In the genomic region with DNA sequence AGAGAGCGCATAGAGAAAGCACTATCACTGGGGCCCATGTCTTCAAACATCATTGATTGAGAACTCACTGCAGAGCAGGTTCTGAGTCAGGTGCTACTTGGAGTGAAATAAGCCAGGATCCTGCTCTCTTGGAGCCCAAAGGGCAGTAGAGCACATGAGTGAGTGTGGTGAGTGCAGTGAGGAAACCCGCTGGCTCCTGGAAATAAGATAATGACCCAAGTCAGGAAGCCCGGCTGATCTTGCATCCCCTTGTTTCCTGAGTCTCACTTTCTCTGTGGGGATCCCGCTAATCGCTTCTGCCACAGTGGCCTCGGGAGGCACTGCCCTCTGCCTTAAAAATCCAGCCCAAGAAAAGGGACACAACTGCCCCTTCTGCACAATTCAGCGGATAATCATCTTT, we compare ENCODE assay signal across 29 cellular contexts. TPM values are rescaled to one million over a fixed set of nuclear protein-coding genes. Genes with fewer than 3 reads are reported as not detected.
DNase-seq lines count a peak whose midpoint lies in the region; ATAC-seq, FAIRE-seq and TF ChIP-seq lines count a peak whose summit lies in the region.
"Had no signal": no experiment of that assay in that cellular context is flagged by ENCODE, and none has a peak within 500 bp of the region (broad histone marks: within the 10 kb centered on the region; RNA-seq: fewer than 3 reads in every experiment).

No MANE protein-coding gene starts in this region.

- H4K8ac ChIP-seq in IMR-90 (ENCODE audit: low read depth in 2 of 2, low read length in 2 of 2) = no peak overlapping the region

- intact Hi-C loops in IMR-90 (cut with micrococcal nuclease) = no loop called here

- WGBS in IMR-90 (ENCODE audit: extremely low coverage in 2 of 2, insufficient read length in 1 of 2), 2 experiments = 86% methylated on average over 3 of the region's 7 CpGs; no CpG with 5 or more reads in 1 of the 2 experiments
- WGBS in hepatocyte (ENCODE audit: low lambda C conversion rate, missing lambda C conversion rate) = 80% methylated on average over 7 of the region's 7 CpGs

- H3K23ac ChIP-seq in IMR-90 (ENCODE audit: low read depth, low read length) = peak overlapping the region; percentile 76; the same call in 1 of the 2 replicates

- FAIRE-seq in urothelium cell line (lab: Jason Lieb, UNC) = no peak
- FAIRE-seq: D721Med, GM18507, H54, pancreas, small intestine had no signal

- peaks cover 5% of the 10 kb centered on the region for H3K9me3 ChIP-seq in IMR-90 (ENCODE audit: control insufficient read depth, insufficient read depth, low read length)
- H3K9me3 ChIP-seq in hepatocyte (ENCODE audit: low read depth) = no peaks in the 10 kb centered on the region
- H3K9me3 ChIP-seq: body of pancreas, gastroesophageal sphincter, pancreas, upper lobe of right lung had no signal

- POLR2A ChIA-PET in IMR-90 (lab: Charles Lee; ENCODE audit: unreplicated experiment) = no interaction called here

- H4K20me1 ChIP-seq in IMR-90 (ENCODE audit: insufficient read depth, low read length) (no peaks in the 10 kb centered on the region; the same call in 1 of the 2 replicates), hepatocyte (ENCODE audit: insufficient read depth, poor library complexity, severe bottlenecking) (no peaks in the 10 kb centered on the region)

- H3K36me3 ChIP-seq in IMR-90 (ENCODE audit: control insufficient read depth, insufficient read depth, low read length) (no peaks in the 10 kb centered on the region), hepatocyte (replicated peaks; ENCODE audit: insufficient read depth, low read depth) (no peaks in the 10 kb centered on the region)
- H3K36me3 ChIP-seq: gastroesophageal sphincter, pancreas, upper lobe of right lung had no signal

- peak overlapping the region; percentile 72 for H3K4ac ChIP-seq in IMR-90 (ENCODE audit: low read depth, low read length)

- dilution Hi-C loops in IMR-90 (cut with HindIII; ENCODE audit: low sequenced_read_pairs, unreplicated experiment) = no loop called here

- H3K18ac ChIP-seq in IMR-90 (ENCODE audit: low read depth, low read length) = no peak overlapping the region

- no peak overlapping the region for H2BK5ac ChIP-seq in IMR-90 (ENCODE audit: low read depth, low read length, poor library complexity, severe bottlenecking)

- H3K4me3 ChIP-seq in IMR-90 (ENCODE audit: insufficient read depth, low read depth, low read length) (no peak overlapping the region), hepatocyte (no peak overlapping the region)
- H3K4me3 ChIP-seq: body of pancreas, dorsolateral prefrontal cortex, gastroesophageal sphincter, pancreas, upper lobe of right lung had no signal

- H3K4me1 ChIP-seq in IMR-90 (ENCODE audit: control insufficient read depth, insufficient read depth, low read length) (peaks cover 14% of the 10 kb centered on the region), hepatocyte (ENCODE audit: insufficient read depth) (peaks cover 10% of the 10 kb centered on the region)

- no peak for TF ChIP-seq POLR2A in IMR-90 (IDR thresholded peaks at IDR 0.05; ENCODE audit: low read depth, low read length)

- H3K14ac ChIP-seq in IMR-90 (replicated peaks; ENCODE audit: low read depth, low read length) = 0 out of 2 replicates have a peak overlapping the region, but pooled peaks have one; percentile 41

- no peak overlapping the region for H3K56ac ChIP-seq in IMR-90 (ENCODE audit: extremely low read depth, insufficient read depth, low read length)

- peak overlapping the region; percentile 61 for H2BK20ac ChIP-seq in IMR-90 (ENCODE audit: low read depth, low read length)

- no peak overlapping the region for H4K5ac ChIP-seq in IMR-90 (ENCODE audit: low read depth, low read length)

- H2AK5ac ChIP-seq in IMR-90 (ENCODE audit: low read depth, low read length) = peak overlapping the region; percentile 58

- no peak for TF ChIP-seq RAD21 in IMR-90 (IDR thresholded peaks at IDR 0.05; ENCODE audit: low read length)

- CTCF ChIA-PET in IMR-90 (lab: Yijun Ruan, JAX) = no interaction called here

- H3K27me3 ChIP-seq in IMR-90 (ENCODE audit: control insufficient read depth, insufficient read depth, low read length) = no peaks in the 10 kb centered on the region
- no peaks in the 10 kb centered on the region for H3K27me3 ChIP-seq in hepatocyte
- H3K27me3 ChIP-seq: body of pancreas, gastroesophageal sphincter, pancreas, upper lobe of right lung had no signal

- H2AFZ ChIP-seq in IMR-90 (replicated peaks; ENCODE audit: low read length, poor library complexity) (no peak overlapping the region), hepatocyte (no peak overlapping the region)

- H2BK120ac ChIP-seq in IMR-90 (ENCODE audit: low read depth, low read length) = peak overlapping the region; percentile 62

- DNase-seq in CMK (ENCODE audit: low read depth) = peak; percentile 44
- DNase-seq in IMR-90 = no peak
- peak; percentile 70 for DNase-seq in UCSD-AML1 (lab: John Stamatoyannopoulos, UW; ENCODE audit: unreplicated experiment)
- DNase-seq in hepatocyte (ENCODE audit: low spot score) = peak; percentile 10
- no peak for DNase-seq in urothelium cell line (ENCODE audit: low spot score)
- DNase-seq in Ammon's horn (ENCODE audit: low spot score) = no peak
- no peak for DNase-seq in activated CD8-positive, alpha-beta memory T cell treated with anti-CD3 and anti-CD28 coated beads, Interleukin-2, amount 50 U/mL, for 48 hours
- DNase-seq: activated CD8-positive, alpha-beta T cell treated with anti-CD3 and anti-CD28 coated beads, Interleukin-2, amount 10 ng/mL, durations not matched to agents 7 days and 5 days; activated naive CD4-positive, alpha-beta T cell treated with anti-CD3 and anti-CD28 coated beads, Interleukin-2, amount 10 ng/mL, durations not matched to agents 7 days and 5 days; body of pancreas; cerebellar nuclear complex; dorsolateral prefrontal cortex; hypothalamus; left cardiac atrium; mammary epithelial cell; NCI-H1105; NCI-H187; NCI-H2171; NCI-H510A; nephron progenitor cell; pancreas; small intestine; stimulated activated naive CD4-positive, alpha-beta T cell; upper lobe of right lung had no signal

- no TSS peak for BruUV-seq in IMR-90 (replicated peaks; lab: Mats Ljungman, UMichigan)

- no peaks in the 10 kb centered on the region for H3K9me2 ChIP-seq in hepatocyte (replicated peaks; ENCODE audit: insufficient read depth)

- ATAC-seq in IMR-90 (ENCODE audit: low read depth) (no peak), HG03025 (IDR thresholded peaks at IDR 0.05; ENCODE audit: low FRiP score, unreplicated experiment) (no peak)
- ATAC-seq: activated CD8-positive, alpha-beta T cell treated with anti-CD3 and anti-CD28 coated beads, Interleukin-2, amount 10 ng/mL, durations not matched to agents 7 days and 5 days; body of pancreas; gastroesophageal sphincter; left cardiac atrium; pancreas; upper lobe of right lung had no signal

- H3K4me2 ChIP-seq in IMR-90 (ENCODE audit: low read depth, low read length) (no peak overlapping the region), hepatocyte (no peak overlapping the region)

- H3K9me1 ChIP-seq in IMR-90 (ENCODE audit: insufficient read depth, low read length) = peaks cover 10% of the 10 kb centered on the region

- no peak overlapping the region for H3K9ac ChIP-seq in IMR-90 (ENCODE audit: low read depth, low read length)

- H2AK9ac ChIP-seq in IMR-90 (replicated peaks; ENCODE audit: low read depth, low read length, poor library complexity) = no peak overlapping the region

- no peaks in the 10 kb centered on the region for H3K79me1 ChIP-seq in IMR-90 (ENCODE audit: low read depth in 1 of 2, low read length in 2 of 2)

- in situ Hi-C loops in IMR-90 (cut with MboI; ENCODE audit: low sequenced_read_pairs) = no loop called here

- no peak overlapping the region for H3K27ac ChIP-seq in IMR-90 (ENCODE audit: insufficient read depth, low read length)
- H3K27ac ChIP-seq in hepatocyte = peak overlapping the region; percentile 79
- H3K27ac ChIP-seq: body of pancreas, dorsolateral prefrontal cortex, gastroesophageal sphincter, pancreas, upper lobe of right lung had no signal

- H3K79me2 ChIP-seq in hepatocyte = no peaks in the 10 kb centered on the region

- no peak for TF ChIP-seq CTCF in IMR-90 (conservative IDR thresholded peaks at IDR 0.05; ENCODE audit: low read depth, low read length)
- TF ChIP-seq CTCF in hepatocyte (IDR thresholded peaks at IDR 0.05; ENCODE audit: poor library complexity) = no peak

- peak overlapping the region; percentile 59 for H4K91ac ChIP-seq in IMR-90 (ENCODE audit: insufficient read depth, low read depth, low read length)

- peak overlapping the region; percentile 91 for H2BK15ac ChIP-seq in IMR-90 (ENCODE audit: low read depth, low read length)

TF ChIP-seq in IMR-90, 13 proteins besides CTCF, POLR2A, EP300 and RAD21 (continues in another document):
- TF ChIP-seq SMC3 (IDR thresholded peaks at IDR 0.05; ENCODE audit: low read depth, low read length) (no peak), NFE2L2 (IDR thresholded peaks at IDR 0.05; ENCODE audit: low read depth, low read length) (no peak), RFX5 (IDR thresholded peaks at IDR 0.05; ENCODE audit: low read depth, low read length) (no peak), CHD1 (IDR thresholded peaks at IDR 0.05; ENCODE audit: low read depth, low read length) (no peak), MXI1 (IDR thresholded peaks at IDR 0.05; ENCODE audit: borderline replicate concordance, low read depth, low read length) (no peak), MAZ (IDR thresholded peaks at IDR 0.05; ENCODE audit: borderline replicate concordance, low read depth, low read length) (no peak)

RNA-seq across cellular contexts. Expression of a gene that starts 7.1 kb away (rescaled TPM):
- 27.1 and 46.4 TPM in 2 replicates for total RNA-seq in IMR-90 (2012; rRNA removed)
- polyA plus RNA-seq in IMR-90 (2012; rRNA removed) = 19.1 and 26.4 TPM in 2 replicates
- 3.5 and 6.9 TPM in 2 replicates for polyA plus RNA-seq in IMR-90 (2012; cell fraction: cytosol; rRNA removed)
- 3.2 and 19.8 TPM in 2 replicates for polyA plus RNA-seq in IMR-90 (2012; cell fraction: nucleus; rRNA removed; ENCODE audit: low replicate concordance)
- 84.8 and 85.5 TPM in 2 replicates for total RNA-seq in hepatocyte
- polyA plus RNA-seq in hepatocyte = 73.3 and 85.9 TPM in 2 replicates

RNA-seq across cellular contexts. Expression of a gene that starts 56.1 kb away (rescaled TPM):
- total RNA-seq in IMR-90 (2012; rRNA removed) (0.72 and 0.83 TPM in 2 replicates), hepatocyte (3.1 and 7.6 TPM in 2 replicates)
- polyA plus RNA-seq in IMR-90 (2012; rRNA removed) (1.1 and 1.3 TPM in 2 replicates), hepatocyte (2.3 and 2.4 TPM in 2 replicates)
- polyA plus RNA-seq in IMR-90 (2012; cell fraction: cytosol; rRNA removed) = 0.54 and 1.3 TPM in 2 replicates
- polyA plus RNA-seq in IMR-90 (2012; cell fraction: nucleus; rRNA removed; ENCODE audit: low replicate concordance) = 0.44 and 2.9 TPM in 2 replicates

RNA-seq across cellular contexts. Expression of a gene that starts 56.3 kb away (rescaled TPM):
- total RNA-seq in IMR-90 (2012; rRNA removed) = 11.8 and 15.6 TPM in 2 replicates
- 8.7 and 10.3 TPM in 2 replicates for polyA plus RNA-seq in IMR-90 (2012; rRNA removed)
- polyA plus RNA-seq in IMR-90 (2012; cell fraction: cytosol; rRNA removed) = 2.3 and 3.8 TPM in 2 replicates
- 2.2 and 12.8 TPM in 2 replicates for polyA plus RNA-seq in IMR-90 (2012; cell fraction: nucleus; rRNA removed; ENCODE audit: low replicate concordance)
- 12.8 and 20.2 TPM in 2 replicates for total RNA-seq in hepatocyte
- polyA plus RNA-seq in hepatocyte = 9.9 and 13.8 TPM in 2 replicates

RNA-seq across cellular contexts. Expression of a gene that starts 56.3 kb away (rescaled TPM):
- total RNA-seq in IMR-90 (2012; rRNA removed) = 16.0 and 17.2 TPM in 2 replicates
- 4.2 and 4.7 TPM in 2 replicates for polyA plus RNA-seq in IMR-90 (2012; rRNA removed)
- polyA plus RNA-seq in IMR-90 (2012; cell fraction: cytosol; rRNA removed) = 1.5 and 2.0 TPM in 2 replicates
- polyA plus RNA-seq in IMR-90 (2012; cell fraction: nucleus; rRNA removed; ENCODE audit: low replicate concordance) = 3.0 and 8.7 TPM in 2 replicates
- total RNA-seq in hepatocyte = 13.3 and 14.0 TPM in 2 replicates
- 9.2 and 11.6 TPM in 2 replicates for polyA plus RNA-seq in hepatocyte

Comparison
In these comparisons a context has a peak if more than half of its experiments do, and no peak if none do; other contexts are left out.
1. DNase-seq: peak in CMK (single experiment), UCSD-AML1 (single experiment) and hepatocyte (single experiment); none in IMR-90 (single experiment), urothelium cell line (single experiment), Ammon's horn (single experiment) and activated CD8-positive, alpha-beta memory T cell treated with anti-CD3 and anti-CD28 coated beads, Interleukin-2, amount 50 U/mL, for 48 hours (single experiment).